8 cellular contexts compared by ENCODE assay signal in the genomic region with DNA sequence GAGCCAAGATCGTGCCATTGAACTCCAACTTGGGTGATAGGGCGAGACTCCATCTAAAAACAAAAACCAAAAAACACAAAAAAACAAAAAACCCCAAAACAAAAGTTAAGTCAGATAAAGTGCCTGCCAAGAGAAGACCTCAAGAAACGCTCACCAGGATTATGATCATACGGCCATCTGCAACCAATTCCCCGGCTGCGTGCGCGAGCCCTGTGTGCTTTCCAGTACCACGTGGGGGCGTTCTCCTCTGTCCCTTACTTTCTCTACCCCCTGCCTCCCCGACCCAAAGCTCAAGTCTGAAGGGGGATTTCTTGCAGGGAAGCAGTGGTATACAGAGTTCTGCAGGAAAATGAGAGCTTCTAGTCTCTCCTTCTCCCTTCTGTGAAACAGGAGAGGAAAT. TPM values are rescaled to one million over a fixed set of nuclear protein-coding genes. Genes with fewer than 3 reads are reported as not detected.
DNase-seq lines count a peak whose midpoint lies in the region; ATAC-seq, FAIRE-seq and TF ChIP-seq lines count a peak whose summit lies in the region.

No MANE protein-coding gene starts in this region.

- H3K27ac ChIP-seq in astrocyte (ENCODE audit: low read depth, low read length) (no peak overlapping the region), suprapubic skin (no peak overlapping the region)

- peak; percentile 42 to 53 for ATAC-seq in naive thymus-derived CD8-positive, alpha-beta T cell
- ATAC-seq in HG02885 (IDR thresholded peaks at IDR 0.05; ENCODE audit: poor library complexity, unreplicated experiment), result no peak

- H3K4me1 Mint-ChIP-seq in astrocyte (ENCODE audit: low read depth, unreplicated experiment), result peaks cover 12% of the 10 kb centered on the region
- peaks cover 7 to 26% (median 15%) of the 10 kb centered on the region in 4 donors for H3K4me1 Mint-ChIP-seq in naive thymus-derived CD8-positive, alpha-beta T cell

- peak; percentile 9; the same call in 1 of the 2 replicates for TF ChIP-seq CTCF in LNCaP clone FGC (IDR thresholded peaks at IDR 0.05; ENCODE audit: control insufficient read depth, extremely low read depth, insufficient read depth)
- TF ChIP-seq CTCF in astrocyte (IDR thresholded peaks at IDR 0.05; ENCODE audit: insufficient read depth, low read depth, low read length), result peak; percentile 45
- no peak for TF ChIP-seq CTCF in suprapubic skin (IDR thresholded peaks at IDR 0.05)

- no peaks in the 10 kb centered on the region for H3K9me3 Mint-ChIP-seq in astrocyte (ENCODE audit: unreplicated experiment)
- H3K9me3 Mint-ChIP-seq in naive thymus-derived CD8-positive, alpha-beta T cell, result peaks cover 0 to 14% (median 0%) of the 10 kb centered on the region in 9 donors

- FAIRE-seq in astrocyte (lab: Jason Lieb, UNC), result no peak

- no peak for TF ChIP-seq POLR2A in suprapubic skin (IDR thresholded peaks at IDR 0.05)

- H3K4me3 ChIP-seq in LNCaP clone FGC (ENCODE audit: low read depth, low read length), result no peak overlapping the region
- no peak overlapping the region for H3K4me3 ChIP-seq in astrocyte (ENCODE audit: insufficient read depth, low read depth, low read length)
- no peak overlapping the region for H3K4me3 ChIP-seq in suprapubic skin

- H3K9ac ChIP-seq in astrocyte (ENCODE audit: low read length), result no peak overlapping the region

- H4K20me1 ChIP-seq in astrocyte (ENCODE audit: insufficient read depth, low read length), result no peaks in the 10 kb centered on the region

- H3K4me2 ChIP-seq in astrocyte (ENCODE audit: low read length), result no peak overlapping the region

- 15% methylated on average over 11 of the region's 11 CpGs for WGBS in suprapubic skin

- DNase-seq in SKM-1 treated with dmso at 0.1 percent for 144 hours (lab: John Stamatoyannopoulos, UW; ENCODE audit: unreplicated experiment), result peak; percentile 8
- no peak for DNase-seq in SKM-1 (lab: John Stamatoyannopoulos, UW; ENCODE audit: unreplicated experiment)
- DNase-seq in LNCaP clone FGC (ENCODE audit: low read depth), result no peak
- no peak for DNase-seq in astrocyte (ENCODE audit: low read depth)
- DNase-seq in naive thymus-derived CD8-positive, alpha-beta T cell, result no peak
- no peak for DNase-seq in stimulated activated CD4-positive, alpha-beta T cell treated with anti-CD3 and anti-CD28 coated beads, Interleukin-4, amount 100 ng/mL, for 1 hour
- no peak for DNase-seq in suprapubic skin (ENCODE audit: low spot score in 2 of 2)

- H3K9me3 ChIP-seq in astrocyte (ENCODE audit: insufficient read depth, low read depth, low read length) (no peaks in the 10 kb centered on the region), suprapubic skin (no peaks in the 10 kb centered on the region)

- H3K27me3 Mint-ChIP-seq in astrocyte (ENCODE audit: low read depth, unreplicated experiment), result peaks cover 44% of the 10 kb centered on the region
- H3K27me3 Mint-ChIP-seq in naive thymus-derived CD8-positive, alpha-beta T cell, result peaks cover 25 to 44% (median 33%) of the 10 kb centered on the region in 5 donors

- H3K27ac Mint-ChIP-seq in astrocyte (ENCODE audit: unreplicated experiment), result no peak overlapping the region
- peak overlapping the region in 1 of 10 donors; percentile 40 for H3K27ac Mint-ChIP-seq in naive thymus-derived CD8-positive, alpha-beta T cell

- H2AFZ ChIP-seq in astrocyte (ENCODE audit: low read depth, low read length), result no peak overlapping the region

- H3K79me2 ChIP-seq in astrocyte (ENCODE audit: insufficient read depth, low read length), result no peaks in the 10 kb centered on the region

- TF ChIP-seq EP300 in suprapubic skin (IDR thresholded peaks at IDR 0.05), result no peak

- H3K4me1 ChIP-seq in astrocyte (ENCODE audit: insufficient read depth, low read length), result peaks cover 3% of the 10 kb centered on the region
- no peaks in the 10 kb centered on the region for H3K4me1 ChIP-seq in suprapubic skin

- POLR2A ChIA-PET in naive thymus-derived CD8-positive, alpha-beta T cell (lab: Charles Lee), result interaction anchor here (1.0 kb wide), 1 partner anchor 8 kb away, joined by 3 read pairs; no protein-coding TSS in a partner anchor

- H3K36me3 ChIP-seq in astrocyte (ENCODE audit: insufficient read depth, low read length), result no peaks in the 10 kb centered on the region
- no peaks in the 10 kb centered on the region for H3K36me3 ChIP-seq in suprapubic skin

- no peak overlapping the region for H3K4me3 Mint-ChIP-seq in astrocyte (ENCODE audit: unreplicated experiment)
- H3K4me3 Mint-ChIP-seq in naive thymus-derived CD8-positive, alpha-beta T cell, result no peak overlapping the region

- H3K27me3 ChIP-seq in astrocyte (ENCODE audit: insufficient read depth, low read length) (peaks cover 4% of the 10 kb centered on the region), suprapubic skin (peaks cover 33% of the 10 kb centered on the region)

- H3K36me3 Mint-ChIP-seq in astrocyte (ENCODE audit: low read depth, unreplicated experiment), result peaks cover 1% of the 10 kb centered on the region
- no peaks in the 10 kb centered on the region for H3K36me3 Mint-ChIP-seq in naive thymus-derived CD8-positive, alpha-beta T cell

RNA-seq across cellular contexts. Expression of a gene that starts 10.5 kb away (rescaled TPM):
- total RNA-seq in astrocyte (45.5 and 58.7 TPM in 2 replicates), suprapubic skin (10 to 100 TPM; 61.2 to 89.5 (median 80.6) TPM)
- 10 to 100 TPM; 76.1 to 78.2 TPM for total RNA-seq in naive thymus-derived CD8-positive, alpha-beta T cell
- polyA plus RNA-seq in naive thymus-derived CD8-positive, alpha-beta T cell, result 100 to 1,000 TPM; 122 to 129 (median 128) TPM

RNA-seq across cellular contexts. Expression of a gene that starts 22.7 kb away (rescaled TPM):
- total RNA-seq in astrocyte (502 and 508 TPM in 2 replicates), suprapubic skin (100 to 1,000 TPM; 234 to 335 (median 284) TPM)
- total RNA-seq in naive thymus-derived CD8-positive, alpha-beta T cell, result 100 to 1,000 TPM; 301 to 312 TPM
- polyA plus RNA-seq in naive thymus-derived CD8-positive, alpha-beta T cell, result 100 to 1,000 TPM in 1 of 3 donors, 10 to 100 TPM in 2; 51.9 to 122 (median 61.0) TPM

RNA-seq across cellular contexts. Expression of a gene that starts 27.5 kb away (rescaled TPM):
- total RNA-seq in astrocyte (0.11 and 0.17 TPM in 2 replicates), suprapubic skin (under 1 TPM in 3 of 4 donors, not detected in 1; 0.08 to 0.80 (median 0.17) TPM)
- 10 to 100 TPM; 14.4 to 14.9 TPM for total RNA-seq in naive thymus-derived CD8-positive, alpha-beta T cell
- under 1 TPM; 0.04 to 0.33 (median 0.10) TPM for polyA plus RNA-seq in naive thymus-derived CD8-positive, alpha-beta T cell

RNA-seq across cellular contexts. Expression of a gene that starts 41.0 kb away (rescaled TPM):
- 34.2 and 35.6 TPM in 2 replicates for total RNA-seq in astrocyte
- 10 to 100 TPM; 41.8 to 47.8 TPM for total RNA-seq in naive thymus-derived CD8-positive, alpha-beta T cell
- polyA plus RNA-seq in naive thymus-derived CD8-positive, alpha-beta T cell, result 10 to 100 TPM; 22.2 to 35.8 (median 25.9) TPM
- total RNA-seq in suprapubic skin, result 10 to 100 TPM; 19.2 to 23.6 (median 23.4) TPM

Comparison
In these comparisons a context has a peak if more than half of its experiments do, and no peak if none do; other contexts are left out.
1. CTCF ChIP-seq: peak in LNCaP clone FGC (single experiment) and astrocyte (single experiment); none in suprapubic skin (0 of 2).
2. RNA of a gene that starts 27.5 kb away (total RNA-seq): 14.4 to 14.9 TPM in naive thymus-derived CD8-positive, alpha-beta T cell; 0.08 to 0.80 TPM in suprapubic skin and 0.11 to 0.17 TPM in astrocyte; every median in the first group is over 4 times any median in the second.